ENCODE assay signal across 15 cellular contexts in genomic region chr1:112937495-112937894, GRCh38. TPM values are rescaled to one million over a fixed set of nuclear protein-coding genes. Genes with fewer than 3 reads are reported as not detected.
DNase-seq lines count a peak whose midpoint lies in the region; ATAC-seq and TF ChIP-seq lines count a peak whose summit lies in the region.
"Had no signal": no experiment of that assay in that cellular context is flagged by ENCODE, and none has a peak within 500 bp of the region (broad histone marks: within the 10 kb centered on the region; RNA-seq: fewer than 3 reads in every experiment).

No MANE protein-coding gene starts in this region.

- H3K4me3 Mint-ChIP-seq in activated CD8-positive, alpha-beta memory T cell treated with anti-CD3 and anti-CD28 coated beads, Interleukin-2, amount 10 ng/mL, durations not matched to agents 7 days and 5 days: no peak overlapping the region
- H3K4me3 Mint-ChIP-seq: activated naive CD8-positive, alpha-beta T cell had no signal

- ATAC-seq in activated CD8-positive, alpha-beta memory T cell treated with anti-CD3 and anti-CD28 coated beads, Interleukin-2, amount 10 ng/mL, durations not matched to agents 7 days and 5 days: no peak
- ATAC-seq in foreskin keratinocyte (no peak), upper lobe of right lung (no peak)

- peak overlapping the region; percentile 49 for H3K27ac Mint-ChIP-seq in activated CD8-positive, alpha-beta memory T cell treated with anti-CD3 and anti-CD28 coated beads, Interleukin-2, amount 10 ng/mL, durations not matched to agents 7 days and 5 days
- H3K27ac Mint-ChIP-seq: activated naive CD8-positive, alpha-beta T cell had no signal

- no peaks in the 10 kb centered on the region for H3K9me3 ChIP-seq in SK-N-MC (ENCODE audit: low read depth, low read length)
- no peaks in the 10 kb centered on the region for H3K9me3 ChIP-seq in skeletal muscle satellite cell (replicated peaks; ENCODE audit: low read length)
- H3K9me3 ChIP-seq in upper lobe of right lung: no peaks in the 10 kb centered on the region
- H3K9me3 ChIP-seq: tibial artery had no signal

- H3K4me3 ChIP-seq in SK-N-MC: peak overlapping the region; percentile 69
- H3K4me3 ChIP-seq in skeletal muscle satellite cell (ENCODE audit: low read length): no peak overlapping the region
- no peak overlapping the region for H3K4me3 ChIP-seq in upper lobe of right lung
- H3K4me3 ChIP-seq: tibial artery had no signal

- H3K36me3 Mint-ChIP-seq in activated CD8-positive, alpha-beta memory T cell treated with anti-CD3 and anti-CD28 coated beads, Interleukin-2, amount 10 ng/mL, durations not matched to agents 7 days and 5 days: peaks cover 11% of the 10 kb centered on the region

- no peak for DNase-seq in activated CD8-positive, alpha-beta memory T cell treated with anti-CD3 and anti-CD28 coated beads, Interleukin-2, amount 10 ng/mL, durations not matched to agents 7 days and 5 days
- DNase-seq in activated CD8-positive, alpha-beta memory T cell treated with anti-CD3 and anti-CD28 coated beads for 24 hours: no peak
- DNase-seq in SK-N-MC (ENCODE audit: low read depth, low spot score) (peak; percentile 84), foreskin keratinocyte (no peak), upper lobe of right lung (no peak), NCI-H128 (lab: John Stamatoyannopoulos, UW; ENCODE audit: unreplicated experiment) (no peak)
- no peak for DNase-seq in activated CD4-positive, CD25-positive, alpha-beta regulatory T cell (lab: John Stamatoyannopoulos, UW)
- DNase-seq: KBM-7, NCI-H1694, NCI-H526 treated with DMSO at 0.1 percent for 48 hours, posterior cingulate gyrus, SHP77, tibial artery had no signal

- no peak for TF ChIP-seq CTCF in foreskin keratinocyte (conservative IDR thresholded peaks at IDR 0.05)
- TF ChIP-seq CTCF in upper lobe of right lung (IDR thresholded peaks at IDR 0.05): no peak

- peaks cover 41% of the 10 kb centered on the region for H3K4me1 Mint-ChIP-seq in activated CD8-positive, alpha-beta memory T cell treated with anti-CD3 and anti-CD28 coated beads, Interleukin-2, amount 10 ng/mL, durations not matched to agents 7 days and 5 days

- peaks cover 9% of the 10 kb centered on the region for H3K36me3 ChIP-seq in SK-N-MC (ENCODE audit: insufficient read depth, low read length)
- no peaks in the 10 kb centered on the region for H3K36me3 ChIP-seq in skeletal muscle satellite cell (ENCODE audit: insufficient read depth, low read length)
- H3K36me3 ChIP-seq in upper lobe of right lung: no peaks in the 10 kb centered on the region
- H3K36me3 ChIP-seq: tibial artery had no signal

- CTCF ChIA-PET in activated CD8-positive, alpha-beta memory T cell treated with anti-CD3 and anti-CD28 coated beads, Interleukin-2, amount 10 ng/mL, durations not matched to agents 7 days and 5 days (lab: Charles Lee): interaction anchor here (1.0 to 2.9 kb wide), 3 partner anchors 12 to 135 kb away, joined by 3 to 15 read pairs (median 3); partner anchors contain the start of genes LRIG2 and SLC16A1

- H3K27ac ChIP-seq in SK-N-MC: peak overlapping the region; percentile 98
- peak overlapping the region; percentile 44 for H3K27ac ChIP-seq in foreskin keratinocyte
- H3K27ac ChIP-seq in upper lobe of right lung: no peak overlapping the region

- H3K27me3 Mint-ChIP-seq in activated CD8-positive, alpha-beta memory T cell treated with anti-CD3 and anti-CD28 coated beads, Interleukin-2, amount 10 ng/mL, durations not matched to agents 7 days and 5 days: no peaks in the 10 kb centered on the region
- H3K27me3 Mint-ChIP-seq: activated naive CD8-positive, alpha-beta T cell had no signal

- no peaks in the 10 kb centered on the region for H3K27me3 ChIP-seq in foreskin keratinocyte
- no peaks in the 10 kb centered on the region for H3K27me3 ChIP-seq in skeletal muscle satellite cell (ENCODE audit: control insufficient read depth, insufficient read depth, low read length)
- H3K27me3 ChIP-seq in upper lobe of right lung: no peaks in the 10 kb centered on the region
- H3K27me3 ChIP-seq: tibial artery had no signal

- H3K4me2 ChIP-seq in skeletal muscle satellite cell (ENCODE audit: low read length): peak overlapping the region; percentile 53

- peak overlapping the region; percentile 37 for H3K9ac ChIP-seq in SK-N-MC (ENCODE audit: insufficient read length)
- peak overlapping the region; percentile 21 for H3K9ac ChIP-seq in skeletal muscle satellite cell (ENCODE audit: low read depth, low read length)

- intact Hi-C loops in upper lobe of right lung (cut with DNase I): no loop called here

- peaks cover 36% of the 10 kb centered on the region for H3K4me1 ChIP-seq in foreskin keratinocyte
- peaks cover 38% of the 10 kb centered on the region for H3K4me1 ChIP-seq in skeletal muscle satellite cell (ENCODE audit: control insufficient read depth, insufficient read depth, low read length)
- H3K4me1 ChIP-seq in upper lobe of right lung: peaks cover 9% of the 10 kb centered on the region

- H3K9me3 Mint-ChIP-seq in activated CD8-positive, alpha-beta memory T cell treated with anti-CD3 and anti-CD28 coated beads, Interleukin-2, amount 10 ng/mL, durations not matched to agents 7 days and 5 days (ENCODE audit: low read depth): no peaks in the 10 kb centered on the region

RNA-seq across cellular contexts. Expression of gene SLC16A1, which starts 18.5 kb away (rescaled TPM):
- total RNA-seq in activated CD8-positive, alpha-beta memory T cell treated with anti-CD3 and anti-CD28 coated beads, Interleukin-2, amount 10 ng/mL, durations not matched to agents 7 days and 5 days: 10 to 100 TPM; 47.6 to 57.3 TPM
- total RNA-seq in foreskin keratinocyte (98.8 and 99.6 TPM in 2 replicates), upper lobe of right lung (8.6 TPM)
- polyA plus RNA-seq in foreskin keratinocyte: 32.4 and 36.5 TPM in 2 replicates
- 122 and 130 TPM in 2 replicates for total RNA-seq in skeletal muscle satellite cell (2012; rRNA removed)
